16 cellular contexts compared by ENCODE assay signal in genomic region chr6:77021232-77021631, GRCh38.
A peak's percentile ranks its signal among the peaks of the same experiment; 100 is the strongest.
DNase-seq lines count a peak whose midpoint lies in the region; ATAC-seq and TF ChIP-seq lines count a peak whose summit lies in the region.
"Had no signal": no experiment of that assay in that cellular context is flagged by ENCODE, and none has a peak within 500 bp of the region (broad histone marks: within the 10 kb centered on the region; RNA-seq: fewer than 3 reads in every experiment).

No MANE protein-coding gene starts in this region.

- DNase-seq in HCEC 1CT: peak; percentile 39
- DNase-seq in chondrocyte (ENCODE audit: low spot score): no peak
- DNase-seq in osteocyte (ENCODE audit: extremely low spot score, unreplicated experiment): no peak
- no peak for DNase-seq in DMS53 treated with DMSO at 0.1 percent for 48 hours (lab: John Stamatoyannopoulos, UW; ENCODE audit: unreplicated experiment)
- no peak for DNase-seq in glutamatergic neuron
- DNase-seq: C1 segment of cervical spinal cord, DMS79 treated with DMSO at 0.1 percent for 48 hours, H7, NCI-H1417 treated with DMSO at 0.1 percent for 48 hours, NCI-H2029, NCI-H2171, NCI-H526, SJCRH30 had no signal

- H3K4me3 Mint-ChIP-seq in chondrocyte (ENCODE audit: unreplicated experiment): no peak overlapping the region
- H3K4me3 Mint-ChIP-seq in osteocyte (ENCODE audit: unreplicated experiment): peak overlapping the region; percentile 41
- H3K4me3 Mint-ChIP-seq in glutamatergic neuron (ENCODE audit: unreplicated experiment): no peak overlapping the region

- TF ChIP-seq CTCF in LNCAP (IDR thresholded peaks at IDR 0.05) (peak; percentile 41; the same call in 1 of the 2 replicates), chondrocyte (IDR thresholded peaks at IDR 0.05) (peak; percentile 73), osteocyte (IDR thresholded peaks at IDR 0.05) (peak; percentile 50), glutamatergic neuron (IDR thresholded peaks at IDR 0.05; ENCODE audit: partially characterized antibody, unreplicated experiment) (no peak)

- no peak for TF ChIP-seq POLR2A in GM18505 (IDR thresholded peaks at IDR 0.05; ENCODE audit: borderline replicate concordance, extremely low read depth, insufficient read depth, insufficient read length)

- H3K27ac Mint-ChIP-seq in chondrocyte (ENCODE audit: unreplicated experiment): no peak overlapping the region
- H3K27ac Mint-ChIP-seq in osteocyte (ENCODE audit: unreplicated experiment): peak overlapping the region; percentile 54
- H3K27ac Mint-ChIP-seq in glutamatergic neuron (ENCODE audit: unreplicated experiment): no peak overlapping the region

- no peaks in the 10 kb centered on the region for H3K36me3 Mint-ChIP-seq in chondrocyte (ENCODE audit: low read depth)
- H3K36me3 Mint-ChIP-seq in osteocyte (ENCODE audit: unreplicated experiment): no peaks in the 10 kb centered on the region
- no peaks in the 10 kb centered on the region for H3K36me3 Mint-ChIP-seq in glutamatergic neuron (ENCODE audit: unreplicated experiment)

- H3K4me1 Mint-ChIP-seq in chondrocyte (ENCODE audit: low read depth) (peaks cover 12% of the 10 kb centered on the region), osteocyte (ENCODE audit: unreplicated experiment) (peaks cover 33% of the 10 kb centered on the region), glutamatergic neuron (ENCODE audit: low read depth, unreplicated experiment) (peaks cover 16% of the 10 kb centered on the region)

- H3K27me3 Mint-ChIP-seq in chondrocyte (ENCODE audit: low read depth) (no peaks in the 10 kb centered on the region), osteocyte (ENCODE audit: unreplicated experiment) (peaks cover 3% of the 10 kb centered on the region), glutamatergic neuron (ENCODE audit: unreplicated experiment) (no peaks in the 10 kb centered on the region)

- ATAC-seq in GM18505 (IDR thresholded peaks at IDR 0.05; ENCODE audit: unreplicated experiment): no peak
- ATAC-seq: K562 had no signal

- no peaks in the 10 kb centered on the region for H3K9me3 Mint-ChIP-seq in chondrocyte (ENCODE audit: low read depth)
- H3K9me3 Mint-ChIP-seq in osteocyte (ENCODE audit: unreplicated experiment): peaks cover 5% of the 10 kb centered on the region
- no peaks in the 10 kb centered on the region for H3K9me3 Mint-ChIP-seq in glutamatergic neuron (ENCODE audit: unreplicated experiment)
